Comparison of ENCODE assay signal across 9 cellular contexts in genomic region chr9:21591221-21592062, GRCh38.
DNase-seq lines count a peak whose midpoint lies in the region; ATAC-seq and TF ChIP-seq lines count a peak whose summit lies in the region.
"Had no signal": no experiment of that assay in that cellular context is flagged by ENCODE, and none has a peak within 500 bp of the region (broad histone marks: within the 10 kb centered on the region; RNA-seq: fewer than 3 reads in every experiment).

No MANE protein-coding gene starts in this region.

- no peak for TF ChIP-seq CTCF in Panc1 (IDR thresholded peaks at IDR 0.05)

- in situ Hi-C loops in Panc1 (cut with HindIII; ENCODE audit: low pct_unique_long_range_greater_than_20kb, low sequenced_read_pairs) = no loop called here

- no peaks in the 10 kb centered on the region for H3K36me3 Mint-ChIP-seq in activated naive CD8-positive, alpha-beta T cell treated with anti-CD3 and anti-CD28 coated beads for 36 hours

- H3K9me3 ChIP-seq in Panc1 (ENCODE audit: control insufficient read depth, insufficient read depth, low read depth, low read length) = peaks cover 3% of the 10 kb centered on the region; the same call in 1 of the 2 replicates

- H3K27me3 Mint-ChIP-seq in activated naive CD8-positive, alpha-beta T cell treated with anti-CD3 and anti-CD28 coated beads for 36 hours = no peaks in the 10 kb centered on the region

- POLR2A ChIA-PET in Panc1 (lab: Charles Lee) = interaction anchor here (0.6 to 0.7 kb wide), 2 partner anchors 40 to 118 kb away, joined by 3 to 4 read pairs; no protein-coding TSS in a partner anchor

- DNase-seq in 8988T (peak; percentile 10), Panc1 (ENCODE audit: low read depth, low spot score) (peak; percentile 98), iPS DF 4.7 (ENCODE audit: extremely low read depth, low spot score) (peak; percentile 49), NOMO-1 (lab: John Stamatoyannopoulos, UW; ENCODE audit: unreplicated experiment in 2 of 2) (no peak)
- DNase-seq in activated naive CD8-positive, alpha-beta T cell treated with anti-CD3 and anti-CD28 coated beads for 36 hours = peak; percentile 65
- DNase-seq in stimulated activated CD4-positive, alpha-beta T cell treated with anti-CD3 and anti-CD28 coated beads, Interleukin-4, amount 100 ng/mL, for 48 hours (ENCODE audit: low read depth in 2 of 2) = peak; percentile 33 to 50

- peak overlapping the region; percentile 42 to 56 for H3K4me3 ChIP-seq in Panc1 (ENCODE audit: low read depth in 2 of 2, low read length in 2 of 2)

- H3K27ac Mint-ChIP-seq in activated naive CD8-positive, alpha-beta T cell treated with anti-CD3 and anti-CD28 coated beads for 36 hours = no peak overlapping the region

- ATAC-seq in GM21717 (IDR thresholded peaks at IDR 0.05; ENCODE audit: unreplicated experiment) = peak; percentile 80
- peak; percentile 95 for ATAC-seq in Panc1
- ATAC-seq in HG03108 (IDR thresholded peaks at IDR 0.05; ENCODE audit: unreplicated experiment) = no peak

- CTCF ChIA-PET in Panc1 (lab: Charles Lee) = no interaction called here

- no peaks in the 10 kb centered on the region for H3K9me3 Mint-ChIP-seq in activated naive CD8-positive, alpha-beta T cell treated with anti-CD3 and anti-CD28 coated beads for 36 hours
- H3K9me3 Mint-ChIP-seq: CD8-positive, alpha-beta memory T cell had no signal

- peaks cover 19% of the 10 kb centered on the region for H3K4me1 Mint-ChIP-seq in activated naive CD8-positive, alpha-beta T cell treated with anti-CD3 and anti-CD28 coated beads for 36 hours

- intact Hi-C loops in Panc1 (cut with micrococcal nuclease; ENCODE audit: unreplicated experiment) = loop anchor here (5.0 kb wide), 1 partner anchor 91 kb away; no protein-coding TSS in a partner anchor

- H3K36me3 ChIP-seq in Panc1 (ENCODE audit: control insufficient read depth, insufficient read depth, low read length) = no peaks in the 10 kb centered on the region; the same call in 1 of the 2 replicates

- H3K27ac ChIP-seq in Panc1 (ENCODE audit: low read length) = peak overlapping the region; percentile 100

- H3K27me3 ChIP-seq in Panc1 (ENCODE audit: control insufficient read depth, insufficient read depth, low read length) = no peaks in the 10 kb centered on the region

- TSS peak; percentile 91 for BruUV-seq in Panc1 (replicated peaks; lab: Mats Ljungman, UMichigan)

- H3K4me3 Mint-ChIP-seq in activated naive CD8-positive, alpha-beta T cell treated with anti-CD3 and anti-CD28 coated beads for 36 hours = no peak overlapping the region

- H3K4me1 ChIP-seq in Panc1 (ENCODE audit: control insufficient read depth, insufficient read depth, low read length) = peaks cover 64% of the 10 kb centered on the region

Comparison
In these comparisons a context has a peak if more than half of its experiments do, and no peak if none do; other contexts are left out.
1. DNase-seq: peak in 8988T (single experiment), Panc1 (single experiment), activated naive CD8-positive, alpha-beta T cell treated with anti-CD3 and anti-CD28 coated beads for 36 hours (single experiment), iPS DF 4.7 (single experiment) and stimulated activated CD4-positive, alpha-beta T cell treated with anti-CD3 and anti-CD28 coated beads, Interleukin-4, amount 100 ng/mL, for 48 hours (2 of 2); none in NOMO-1 (0 of 2).